ENCODE assay signal across 17 cellular contexts in genomic region chr13:67086260-67086659, GRCh38.
DNase-seq lines count a peak whose midpoint lies in the region; ATAC-seq and TF ChIP-seq lines count a peak whose summit lies in the region.
"Had no signal": no experiment of that assay in that cellular context is flagged by ENCODE, and none has a peak within 500 bp of the region (broad histone marks: within the 10 kb centered on the region; RNA-seq: fewer than 3 reads in every experiment).

No MANE protein-coding gene starts in this region.

- intact Hi-C loops in OCI-LY7 (cut with micrococcal nuclease; ENCODE audit: unreplicated experiment): no loop called here

- H3K27me3 ChIP-seq in SK-N-SH (ENCODE audit: insufficient read depth) (no peaks in the 10 kb centered on the region), osteoblast (ENCODE audit: insufficient read depth, low read length) (no peaks in the 10 kb centered on the region)

- no peaks in the 10 kb centered on the region for H3K27me3 Mint-ChIP-seq in WTC11 (ENCODE audit: low read depth)
- H3K27me3 Mint-ChIP-seq: CD4-positive, alpha-beta memory T cell had no signal

- H3K27ac ChIP-seq in SK-N-SH (ENCODE audit: low read depth in 2 of 2, low read length in 1 of 2): no peak overlapping the region
- H3K27ac ChIP-seq in OCI-LY7 (ENCODE audit: low read depth, low read length, poor library complexity, severe bottlenecking): no peak overlapping the region
- no peak overlapping the region for H3K27ac ChIP-seq in osteoblast (ENCODE audit: low read depth, low read length)
- H3K27ac ChIP-seq: 22Rv1 had no signal

- H3K4me1 ChIP-seq in SK-N-SH (ENCODE audit: control insufficient read depth in 1 of 2, insufficient read depth in 2 of 2, low read depth in 1 of 2, low read length in 1 of 2) (no peaks in the 10 kb centered on the region), OCI-LY7 (ENCODE audit: insufficient read depth, low read length, poor library complexity, severe bottlenecking) (no peaks in the 10 kb centered on the region), osteoblast (ENCODE audit: insufficient read depth, low read length) (no peaks in the 10 kb centered on the region)

- H3K4me1 Mint-ChIP-seq in WTC11: no peaks in the 10 kb centered on the region
- H3K4me1 Mint-ChIP-seq: CD4-positive, alpha-beta memory T cell had no signal

- no peak for ATAC-seq in SK-N-SH treated with all-trans-retinoic acid at 6 μM for 48 hours
- no peak for ATAC-seq in WTC11
- ATAC-seq in HG03045 (IDR thresholded peaks at IDR 0.05; ENCODE audit: unreplicated experiment): no peak
- ATAC-seq: K562 had no signal

- no peak overlapping the region for H3K4me2 ChIP-seq in SK-N-SH
- H3K4me2 ChIP-seq in OCI-LY7 (ENCODE audit: low read length): peak overlapping the region; percentile 18; the same call in 1 of the 2 replicates
- no peak overlapping the region for H3K4me2 ChIP-seq in osteoblast (ENCODE audit: insufficient read depth, low read length)

- WGBS in SK-N-SH (ENCODE audit: low lambda C conversion rate): 52% methylated on average over 2 of the region's 2 CpGs

- no peaks in the 10 kb centered on the region for H3K9me3 Mint-ChIP-seq in WTC11

- H3K27ac Mint-ChIP-seq in WTC11: no peak overlapping the region
- H3K27ac Mint-ChIP-seq: CD4-positive, alpha-beta memory T cell had no signal

- H3K36me3 Mint-ChIP-seq in WTC11: no peaks in the 10 kb centered on the region
- H3K36me3 Mint-ChIP-seq: CD4-positive, alpha-beta memory T cell had no signal

- H4K20me1 ChIP-seq in SK-N-SH (ENCODE audit: insufficient read depth) (no peaks in the 10 kb centered on the region), OCI-LY7 (ENCODE audit: insufficient read depth, low read length) (no peaks in the 10 kb centered on the region), osteoblast (ENCODE audit: insufficient read depth, low read length) (no peaks in the 10 kb centered on the region)

- no peak for TF ChIP-seq RAD21 in SK-N-SH (IDR thresholded peaks at IDR 0.05; ENCODE audit: low read length)

- no peak overlapping the region for H2AFZ ChIP-seq in SK-N-SH (ENCODE audit: low read depth)
- H2AFZ ChIP-seq in OCI-LY7 (ENCODE audit: low read length): peak overlapping the region; percentile 63
- H2AFZ ChIP-seq in osteoblast (ENCODE audit: low read length): peak overlapping the region; percentile 22

- no peak overlapping the region for H3K4me3 Mint-ChIP-seq in WTC11
- H3K4me3 Mint-ChIP-seq: CD4-positive, alpha-beta memory T cell had no signal

- no peaks in the 10 kb centered on the region; the same call in 1 of the 2 replicates for H3K79me2 ChIP-seq in SK-N-SH (ENCODE audit: insufficient read depth)
- no peaks in the 10 kb centered on the region for H3K79me2 ChIP-seq in OCI-LY7 (ENCODE audit: insufficient read depth, low read depth, low read length)
- no peaks in the 10 kb centered on the region for H3K79me2 ChIP-seq in osteoblast (ENCODE audit: insufficient read depth, low read length)

- TF ChIP-seq CTCF in SK-N-SH (IDR thresholded peaks at IDR 0.05) (no peak), OCI-LY7 (conservative IDR thresholded peaks at IDR 0.05; ENCODE audit: low read length) (no peak), osteoblast (IDR thresholded peaks at IDR 0.05; ENCODE audit: extremely low read depth, low read depth, low read length) (no peak), WTC11 (IDR thresholded peaks at IDR 0.05) (no peak)

- H3K4me3 ChIP-seq in SK-N-SH (ENCODE audit: low read depth in 2 of 2, low read length in 1 of 2) (no peak overlapping the region), OCI-LY7 (ENCODE audit: low read depth, low read length, poor library complexity, severe bottlenecking) (no peak overlapping the region), osteoblast (ENCODE audit: insufficient read depth, low read length) (no peak overlapping the region)
- H3K4me3 ChIP-seq: K562 had no signal

- H3K36me3 ChIP-seq in SK-N-SH (replicated peaks in 1 of 2; ENCODE audit: control insufficient read depth in 1 of 2, insufficient read depth in 2 of 2, low read length in 1 of 2): no peaks in the 10 kb centered on the region
- no peaks in the 10 kb centered on the region for H3K36me3 ChIP-seq in OCI-LY7 (ENCODE audit: insufficient read depth, low read length)
- no peaks in the 10 kb centered on the region for H3K36me3 ChIP-seq in osteoblast (ENCODE audit: insufficient read depth, low read length)

- no peaks in the 10 kb centered on the region for H3K9me2 ChIP-seq in SK-N-SH
- no peaks in the 10 kb centered on the region for H3K9me2 ChIP-seq in OCI-LY7 (ENCODE audit: insufficient read depth, low read length)

- no peak for TF ChIP-seq EP300 in SK-N-SH (IDR thresholded peaks at IDR 0.05; ENCODE audit: borderline replicate concordance in 1 of 2, low read depth in 1 of 2, low read length in 1 of 2)

- no peaks in the 10 kb centered on the region for H3F3A ChIP-seq in SK-N-SH (replicated peaks; ENCODE audit: insufficient read depth)

- H3K9ac ChIP-seq in SK-N-SH: no peak overlapping the region

- no TSS peak for BruUV-seq in OCI-LY7 (replicated peaks; lab: Mats Ljungman, UMichigan)

- no peaks in the 10 kb centered on the region for H3K9me3 ChIP-seq in SK-N-SH
- H3K9me3 ChIP-seq in OCI-LY7 (ENCODE audit: low read length): no peaks in the 10 kb centered on the region
- H3K9me3 ChIP-seq in osteoblast (ENCODE audit: low read depth, low read length): no peaks in the 10 kb centered on the region

- DNase-seq in SK-N-SH (no peak), OCI-LY7 (ENCODE audit: low spot score) (no peak), globus pallidus (ENCODE audit: low spot score) (peak; percentile 30), osteoblast (ENCODE audit: insufficient read length, low spot score, missing footprints) (no peak), retina (no peak), WTC11 (ENCODE audit: low spot score) (no peak)
- DNase-seq: CD4-positive, alpha-beta memory T cell; DMS79 treated with DMSO at 0.1 percent for 48 hours; HCEC 1CT; NCI-H1048; NCI-H146; NCI-H2227 treated with DMSO at 0.1 percent for 48 hours; SIG-M5 had no signal

- CTCF ChIA-PET in SK-N-SH (lab: Yijun Ruan, JAX): no interaction called here
- CTCF ChIA-PET in OCI-LY7 (lab: Charles Lee; ENCODE audit: unreplicated experiment): no interaction called here
- CTCF ChIA-PET in WTC11 (lab: Charles Lee): no interaction called here

- POLR2A ChIA-PET in SK-N-SH (lab: Yijun Ruan, JAX): no interaction called here
- POLR2A ChIA-PET in OCI-LY7 (lab: Charles Lee): interaction anchor here (0.7 kb wide), 2 partner anchors 25 to 110 kb away, joined by 3 read pairs; no protein-coding TSS in a partner anchor
- POLR2A ChIA-PET in WTC11 (lab: Charles Lee): no interaction called here

TF ChIP-seq in SK-N-SH treated with all-trans-retinoic acid at 6 μM for 48 hours, 23 proteins besides CTCF, POLR2A, EP300 and RAD21 (continues in another document):
- no peak for TF ChIP-seq ZNF565 (CRISPR knock-in tag; conservative IDR thresholded peaks at IDR 0.05; ENCODE audit: low read depth)
- TF ChIP-seq RARB (CRISPR knock-in tag; IDR thresholded peaks at IDR 0.05): no peak

TF ChIP-seq in SK-N-SH, 30 proteins besides CTCF, POLR2A, EP300 and RAD21 (continues in another document):
- no peak for TF ChIP-seq CHD2 (IDR thresholded peaks at IDR 0.05; ENCODE audit: low read length, partially characterized antibody)

TF ChIP-seq in WTC11, 78 proteins besides CTCF, POLR2A, EP300 and RAD21:
- no peak for TF ChIP-seq TEAD1 (CRISPR knock-in tag; IDR thresholded peaks at IDR 0.05)
- no peak for TF ChIP-seq RORB (CRISPR knock-in tag; IDR thresholded peaks at IDR 0.05)
- no peak for TF ChIP-seq KAT7 (CRISPR knock-in tag; IDR thresholded peaks at IDR 0.05; ENCODE audit: borderline replicate concordance)
- no peak for TF ChIP-seq ZNF416 (CRISPR knock-in tag; IDR thresholded peaks at IDR 0.05)
- no peak for TF ChIP-seq OVOL2 (CRISPR knock-in tag; IDR thresholded peaks at IDR 0.05; ENCODE audit: borderline replicate concordance)
- TF ChIP-seq HMGA2 (CRISPR knock-in tag; IDR thresholded peaks at IDR 0.05): no peak
- TF ChIP-seq FOXP4 (CRISPR knock-in tag; IDR thresholded peaks at IDR 0.05): no peak
- no peak for TF ChIP-seq ZNF219 (CRISPR knock-in tag; IDR thresholded peaks at IDR 0.05; ENCODE audit: borderline replicate concordance)
